8 cellular contexts compared by ENCODE assay signal in genomic region chr17:57832711-57833596, GRCh38. TPM values are rescaled to one million over a fixed set of nuclear protein-coding genes. Genes with fewer than 3 reads are reported as not detected.
DNase-seq lines count a peak whose midpoint lies in the region; ATAC-seq and TF ChIP-seq lines count a peak whose summit lies in the region.

No MANE protein-coding gene starts in this region.

- POLR2A ChIA-PET in activated CD4-positive, alpha-beta memory T cell treated with anti-CD3 and anti-CD28 coated beads, Interleukin-2, amount 10 ng/mL, durations not matched to agents 7 days and 5 days (lab: Charles Lee), result interaction anchor here (2.2 kb wide), 1 partner anchor 16 kb away, joined by 8 read pairs; the partner anchor contains the start of gene MRPS23

- H3K36me3 Mint-ChIP-seq in CD4-positive, CD25-positive, alpha-beta regulatory T cell, result no peaks in the 10 kb centered on the region
- peaks cover 4% of the 10 kb centered on the region for H3K36me3 Mint-ChIP-seq in activated CD4-positive, alpha-beta memory T cell treated with anti-CD3 and anti-CD28 coated beads, Interleukin-2, amount 10 ng/mL, durations not matched to agents 7 days and 5 days (ENCODE audit: low read depth)

- DNase-seq in CD4-positive, CD25-positive, alpha-beta regulatory T cell, result peak; percentile 56 to 81 (median 64)
- peak; percentile 81 for DNase-seq in NCI-H748 (lab: John Stamatoyannopoulos, UW; ENCODE audit: unreplicated experiment)
- DNase-seq in activated CD4-positive, alpha-beta memory T cell treated with anti-CD3 and anti-CD28 coated beads, Interleukin-2, amount 10 ng/mL, durations not matched to agents 7 days and 5 days, result peak; percentile 75
- peak; percentile 22 to 53 (median 28) for DNase-seq in effector memory CD4-positive, alpha-beta T cell
- DNase-seq in lung (ENCODE audit: low spot score), result peak; percentile 62
- peak; percentile 37 to 38 (median 37) for DNase-seq in stimulated activated CD4-positive, alpha-beta T cell treated with anti-CD3 and anti-CD28 coated beads, TNF-alpha, amount 100 ng/mL, for 1 hour (ENCODE audit: low read depth in 3 of 3, low spot score in 1 of 3)

- no peaks in the 10 kb centered on the region for H3K4me1 Mint-ChIP-seq in CD4-positive, CD25-positive, alpha-beta regulatory T cell
- peaks cover 14% of the 10 kb centered on the region for H3K4me1 Mint-ChIP-seq in activated CD4-positive, alpha-beta memory T cell treated with anti-CD3 and anti-CD28 coated beads, Interleukin-2, amount 10 ng/mL, durations not matched to agents 7 days and 5 days

- peak; percentile 72 to 76 for ATAC-seq in CD4-positive, CD25-positive, alpha-beta regulatory T cell (ENCODE audit: low read depth in 2 of 2)
- ATAC-seq in HG02798 (IDR thresholded peaks at IDR 0.05; ENCODE audit: poor library complexity, unreplicated experiment) (peak; percentile 39), lung (ENCODE audit: insufficient read depth, low FRiP score) (peak; percentile 55), GM18870 (IDR thresholded peaks at IDR 0.05; ENCODE audit: unreplicated experiment) (no peak)

- H3K27me3 Mint-ChIP-seq in CD4-positive, CD25-positive, alpha-beta regulatory T cell, result no peaks in the 10 kb centered on the region
- peaks cover 3% of the 10 kb centered on the region for H3K27me3 Mint-ChIP-seq in activated CD4-positive, alpha-beta memory T cell treated with anti-CD3 and anti-CD28 coated beads, Interleukin-2, amount 10 ng/mL, durations not matched to agents 7 days and 5 days

- 13 to 14% methylated on average over 21 of the region's 21 CpGs for WGBS in lung, 2 donors

- TF ChIP-seq CTCF in lung (IDR thresholded peaks at IDR 0.05; ENCODE audit: control extremely low read depth, extremely low read depth), result peak; percentile 42

- peak overlapping the region; percentile 68 for H3K4me3 ChIP-seq in CD4-positive, CD25-positive, alpha-beta regulatory T cell (ENCODE audit: low read depth, low read length)
- H3K4me3 ChIP-seq in effector memory CD4-positive, alpha-beta T cell (ENCODE audit: insufficient read depth, low read depth, low read length, poor library complexity, severe bottlenecking), result peak overlapping the region; percentile 50
- H3K4me3 ChIP-seq in lung, result no peak overlapping the region

- H3K4me1 ChIP-seq in CD4-positive, CD25-positive, alpha-beta regulatory T cell (ENCODE audit: control insufficient read depth, insufficient read depth, low read length, poor library complexity, severe bottlenecking), result peaks cover 5% of the 10 kb centered on the region
- H3K4me1 ChIP-seq in effector memory CD4-positive, alpha-beta T cell (ENCODE audit: control insufficient read depth, insufficient read depth, low read length, poor library complexity, severe bottlenecking), result peaks cover 4% of the 10 kb centered on the region
- peaks cover 0 to 5% of the 10 kb centered on the region in 2 donors for H3K4me1 ChIP-seq in lung (ENCODE audit: control insufficient read depth in 2 of 2, insufficient read depth in 2 of 2, low read length in 2 of 2)

- CTCF ChIA-PET in activated CD4-positive, alpha-beta memory T cell treated with anti-CD3 and anti-CD28 coated beads, Interleukin-2, amount 10 ng/mL, durations not matched to agents 7 days and 5 days (lab: Charles Lee), result interaction anchor here (0.6 to 3.2 kb wide), 39 partner anchors 9 to 711 kb away, joined by 3 to 26 read pairs (median 4); partner anchors contain the start of gene MRPS23

- H3K27ac ChIP-seq in CD4-positive, CD25-positive, alpha-beta regulatory T cell (ENCODE audit: insufficient read depth, low read length, poor library complexity, severe bottlenecking), result no peak overlapping the region
- no peak overlapping the region for H3K27ac ChIP-seq in effector memory CD4-positive, alpha-beta T cell (ENCODE audit: insufficient read depth, low read length, poor library complexity, severe bottlenecking)
- H3K27ac ChIP-seq in lung (ENCODE audit: low read depth in 1 of 2, low read length in 1 of 2), result peak overlapping the region; percentile 32 to 76

- no peak overlapping the region for H3K27ac Mint-ChIP-seq in CD4-positive, CD25-positive, alpha-beta regulatory T cell
- no peak overlapping the region for H3K27ac Mint-ChIP-seq in activated CD4-positive, alpha-beta memory T cell treated with anti-CD3 and anti-CD28 coated beads, Interleukin-2, amount 10 ng/mL, durations not matched to agents 7 days and 5 days

- no peaks in the 10 kb centered on the region for H3K27me3 ChIP-seq in CD4-positive, CD25-positive, alpha-beta regulatory T cell (ENCODE audit: control insufficient read depth, insufficient read depth, low read length)
- no peaks in the 10 kb centered on the region for H3K27me3 ChIP-seq in effector memory CD4-positive, alpha-beta T cell (replicated peaks; ENCODE audit: control insufficient read depth, insufficient read depth, low read length, poor library complexity, severe bottlenecking)
- H3K27me3 ChIP-seq in lung (ENCODE audit: control insufficient read depth, insufficient read depth), result no peaks in the 10 kb centered on the region

- no peaks in the 10 kb centered on the region for H3K9me3 ChIP-seq in CD4-positive, CD25-positive, alpha-beta regulatory T cell (ENCODE audit: control insufficient read depth in 2 of 2, low read length in 2 of 2)
- no peaks in the 10 kb centered on the region for H3K9me3 ChIP-seq in effector memory CD4-positive, alpha-beta T cell (ENCODE audit: control insufficient read depth, low read length)
- no peaks in the 10 kb centered on the region for H3K9me3 ChIP-seq in lung (ENCODE audit: control insufficient read depth in 2 of 2, insufficient read depth in 1 of 2, low read length in 1 of 2)

- H3K36me3 ChIP-seq in CD4-positive, CD25-positive, alpha-beta regulatory T cell (ENCODE audit: control insufficient read depth, insufficient read depth, low read length), result no peaks in the 10 kb centered on the region
- no peaks in the 10 kb centered on the region for H3K36me3 ChIP-seq in effector memory CD4-positive, alpha-beta T cell (ENCODE audit: control insufficient read depth, insufficient read depth, low read length)
- peaks cover 1 to 4% of the 10 kb centered on the region in 2 donors for H3K36me3 ChIP-seq in lung (ENCODE audit: control insufficient read depth in 2 of 2, insufficient read depth in 2 of 2, low read length in 2 of 2)

- H3K4me3 Mint-ChIP-seq in CD4-positive, CD25-positive, alpha-beta regulatory T cell, result no peak overlapping the region
- H3K4me3 Mint-ChIP-seq in activated CD4-positive, alpha-beta memory T cell treated with anti-CD3 and anti-CD28 coated beads, Interleukin-2, amount 10 ng/mL, durations not matched to agents 7 days and 5 days, result no peak overlapping the region

- no peaks in the 10 kb centered on the region for H3K9me3 Mint-ChIP-seq in CD4-positive, CD25-positive, alpha-beta regulatory T cell
- H3K9me3 Mint-ChIP-seq in activated CD4-positive, alpha-beta memory T cell treated with anti-CD3 and anti-CD28 coated beads, Interleukin-2, amount 10 ng/mL, durations not matched to agents 7 days and 5 days, result no peaks in the 10 kb centered on the region

RNA-seq across cellular contexts. Expression of gene MRPS23, which starts 16.9 kb away (rescaled TPM):
- total RNA-seq in CD4-positive, CD25-positive, alpha-beta regulatory T cell, result 14.0 TPM
- 10 to 100 TPM; 34.0 to 44.0 (median 40.5) TPM for polyA plus RNA-seq in CD4-positive, CD25-positive, alpha-beta regulatory T cell
- 10 to 100 TPM; 30.8 to 35.3 TPM for total RNA-seq in activated CD4-positive, alpha-beta memory T cell treated with anti-CD3 and anti-CD28 coated beads, Interleukin-2, amount 10 ng/mL, durations not matched to agents 7 days and 5 days
- 10 to 100 TPM; 15.7 to 43.2 TPM for total RNA-seq in lung
- polyA plus RNA-seq in lung, result 10 to 100 TPM; 19.9 to 44.9 TPM

Comparison
In these comparisons a context has a peak if more than half of its experiments do, and no peak if none do; other contexts are left out.
1. DNase-seq: peak in every context shown above with its lines; median percentile 81 in NCI-H748; 75 in activated CD4-positive, alpha-beta memory T cell treated with anti-CD3 and anti-CD28 coated beads, Interleukin-2, amount 10 ng/mL, durations not matched to agents 7 days and 5 days; 64 in CD4-positive, CD25-positive, alpha-beta regulatory T cell; 62 in lung; 37 in stimulated activated CD4-positive, alpha-beta T cell treated with anti-CD3 and anti-CD28 coated beads, TNF-alpha, amount 100 ng/mL, for 1 hour; 28 in effector memory CD4-positive, alpha-beta T cell.
2. H3K27ac ChIP-seq: peak in lung (2 of 2); none in CD4-positive, CD25-positive, alpha-beta regulatory T cell (single experiment) and effector memory CD4-positive, alpha-beta T cell (single experiment).